8 cellular contexts compared by ENCODE assay signal in the genomic region with DNA sequence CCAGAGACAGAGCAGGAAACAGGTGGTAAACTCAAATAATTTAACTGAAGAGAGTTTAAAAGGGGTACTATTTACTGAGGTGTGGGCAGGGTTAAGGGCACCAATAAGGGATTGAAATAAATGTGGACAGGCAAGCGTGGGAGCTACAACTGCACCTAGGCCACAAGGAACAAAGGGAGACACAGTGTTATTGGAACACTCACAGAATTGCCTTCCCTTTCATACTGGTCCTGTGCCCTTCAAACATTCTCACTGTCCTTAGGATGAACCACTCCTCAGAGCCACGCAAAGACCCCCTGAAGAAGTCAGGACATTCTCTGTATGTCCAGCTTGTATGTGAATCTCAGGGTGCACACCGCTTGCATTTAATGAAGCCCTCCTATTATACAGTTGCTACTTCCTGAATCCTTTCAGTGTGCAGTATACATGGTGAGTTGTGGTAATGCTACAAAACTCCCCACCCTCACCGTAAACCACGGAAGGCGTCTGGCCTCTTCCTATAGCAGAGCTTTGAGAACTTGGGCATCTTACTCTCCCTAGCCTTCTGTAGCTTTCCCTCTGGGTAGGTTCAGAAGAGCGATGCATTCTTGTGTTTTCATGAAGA. TPM values are rescaled to one million over a fixed set of nuclear protein-coding genes. Genes with fewer than 3 reads are reported as not detected.
DNase-seq lines count a peak whose midpoint lies in the region; ATAC-seq, FAIRE-seq and TF ChIP-seq lines count a peak whose summit lies in the region.

No MANE protein-coding gene starts in this region.

- POLR2A ChIA-PET in OCI-LY7 (lab: Charles Lee) = interaction anchor here (0.9 to 2.8 kb wide), 7 partner anchors 9 to 43 kb away, joined by 3 to 10 read pairs (median 5); a partner anchor contains a TSS

- intact Hi-C loops in OCI-LY7 (cut with micrococcal nuclease; ENCODE audit: unreplicated experiment) = no loop called here

- H2AFZ ChIP-seq in OCI-LY7 (ENCODE audit: low read length) = peak overlapping the region; percentile 94

- no peak overlapping the region for H3K4me3 ChIP-seq in OCI-LY7 (ENCODE audit: low read depth, low read length, poor library complexity, severe bottlenecking)

- no peaks in the 10 kb centered on the region for H3K9me3 ChIP-seq in OCI-LY7 (ENCODE audit: low read length)

- CTCF ChIA-PET in OCI-LY7 (lab: Charles Lee; ENCODE audit: unreplicated experiment) = no interaction called here

- peaks cover 26% of the 10 kb centered on the region for H3K4me1 ChIP-seq in OCI-LY7 (ENCODE audit: insufficient read depth, low read length, poor library complexity, severe bottlenecking)

- H3K4me1 Mint-ChIP-seq in activated naive CD8-positive, alpha-beta T cell (ENCODE audit: low read depth) = peaks cover 58% of the 10 kb centered on the region

- BruUV-seq in OCI-LY7 (replicated peaks; lab: Mats Ljungman, UMichigan) = no TSS peak

- H3K27me3 Mint-ChIP-seq in activated naive CD8-positive, alpha-beta T cell = no peaks in the 10 kb centered on the region

- H3K36me3 Mint-ChIP-seq in activated naive CD8-positive, alpha-beta T cell = no peaks in the 10 kb centered on the region

- TF ChIP-seq CTCF in OCI-LY7 (conservative IDR thresholded peaks at IDR 0.05; ENCODE audit: low read length) = no peak

- H3K4me3 Mint-ChIP-seq in activated naive CD8-positive, alpha-beta T cell = peak overlapping the region; percentile 77

- H3K9me2 ChIP-seq in OCI-LY7 (ENCODE audit: insufficient read depth, low read length) = no peaks in the 10 kb centered on the region

- peak; percentile 20; the same call in 1 of the 2 replicates for TF ChIP-seq POLR2A in GM12892 (IDR thresholded peaks at IDR 0.05; ENCODE audit: low read depth, low read length)

- peak overlapping the region; percentile 30 for H3K4me2 ChIP-seq in OCI-LY7 (ENCODE audit: low read length)

- no peak for FAIRE-seq in GM12892 (lab: Jason Lieb, UNC)

- no peak overlapping the region for H3K27ac ChIP-seq in OCI-LY7 (ENCODE audit: low read depth, low read length, poor library complexity, severe bottlenecking)
- no peak overlapping the region for H3K27ac ChIP-seq in substantia nigra (ENCODE audit: low read depth, low read length, poor library complexity, severe bottlenecking)

- H3K9me3 Mint-ChIP-seq in activated naive CD8-positive, alpha-beta T cell (ENCODE audit: low read depth) = no peaks in the 10 kb centered on the region

- peak; percentile 97 for ATAC-seq in HG02610 (IDR thresholded peaks at IDR 0.05; ENCODE audit: unreplicated experiment)

- no peaks in the 10 kb centered on the region for H4K20me1 ChIP-seq in OCI-LY7 (ENCODE audit: insufficient read depth, low read length)

- peak overlapping the region; percentile 99 for H3K27ac Mint-ChIP-seq in activated naive CD8-positive, alpha-beta T cell

- no peaks in the 10 kb centered on the region for H3K79me2 ChIP-seq in OCI-LY7 (ENCODE audit: insufficient read depth, low read depth, low read length)

- DNase-seq in GM12892 (ENCODE audit: insufficient read length) = no peak
- peak; percentile 48 for DNase-seq in OCI-LY7 (ENCODE audit: low spot score)
- DNase-seq in stimulated activated CD8-positive, alpha-beta memory T cell treated with anti-CD3 and anti-CD28 coated beads, Interleukin-12 subunit alpha, Interleukin-12 subunit beta, amount 100 ng/mL, for 1 hour (ENCODE audit: low read depth) = peak; percentile 42
- no peak for DNase-seq in NCI-H1092 (lab: John Stamatoyannopoulos, UW)
- no peak for DNase-seq in GOT3 (lab: John Stamatoyannopoulos, UW)
- DNase-seq in substantia nigra (lab: John Stamatoyannopoulos, UW) = no peak

- H3K36me3 ChIP-seq in OCI-LY7 (ENCODE audit: insufficient read depth, low read length) = no peaks in the 10 kb centered on the region

RNA-seq across cellular contexts. Expression of a gene that starts 9.6 kb away (rescaled TPM):
- 29.5 TPM for polyA plus RNA-seq in GM12892 (2012; ENCODE audit: missing spikeins)
- 16.6 and 22.6 TPM in 2 replicates for total RNA-seq in OCI-LY7 (2014; rRNA removed; shearing (Covaris generic))
- 30.0 and 37.4 TPM in 2 replicates for total RNA-seq in OCI-LY7 (2022)

RNA-seq across cellular contexts. Expression of a gene that starts 33.8 kb away (rescaled TPM):
- 5.6 TPM for polyA plus RNA-seq in GM12892 (2012; ENCODE audit: missing spikeins)
- total RNA-seq in OCI-LY7 (2014; rRNA removed; shearing (Covaris generic)) = 17.3 and 21.4 TPM in 2 replicates
- total RNA-seq in OCI-LY7 (2022) = 112 and 122 TPM in 2 replicates

Comparison
In these comparisons a context has a peak if more than half of its experiments do, and no peak if none do; other contexts are left out.
1. DNase-seq: peak in OCI-LY7 (single experiment) and stimulated activated CD8-positive, alpha-beta memory T cell treated with anti-CD3 and anti-CD28 coated beads, Interleukin-12 subunit alpha, Interleukin-12 subunit beta, amount 100 ng/mL, for 1 hour (single experiment); none in GM12892 (single experiment), NCI-H1092 (single experiment), GOT3 (single experiment) and substantia nigra (0 of 49).